Comparison of ENCODE assay signal across 8 cellular contexts in the genomic region with DNA sequence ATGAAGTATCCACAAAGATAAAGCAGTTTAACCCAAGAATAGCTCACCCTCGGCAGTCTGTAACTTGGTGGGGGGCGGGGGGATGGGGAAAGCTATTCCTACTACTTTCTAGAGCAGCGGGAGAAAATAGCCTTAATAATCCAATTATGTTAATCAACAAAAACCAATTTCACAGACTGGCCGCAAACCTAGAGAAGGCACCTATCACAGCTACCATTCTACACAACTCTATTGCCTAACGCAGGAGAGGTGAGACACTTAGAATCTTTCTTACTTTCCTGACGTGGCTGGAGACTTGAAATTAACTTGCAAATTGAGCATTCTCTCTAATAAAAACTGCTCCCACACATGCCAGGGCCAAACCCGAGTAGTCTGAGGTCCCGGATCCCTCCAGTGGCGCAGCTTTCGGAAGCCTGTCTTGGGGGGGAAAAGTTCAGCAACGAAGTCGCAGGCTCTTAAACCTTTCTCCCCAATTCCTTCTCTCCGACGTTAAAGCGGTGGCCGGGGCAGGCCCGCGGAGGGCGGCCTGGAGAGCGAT. TPM values are rescaled to one million over a fixed set of nuclear protein-coding genes. Genes with fewer than 3 reads are reported as not detected.
DNase-seq lines count a peak whose midpoint lies in the region; ATAC-seq, FAIRE-seq and TF ChIP-seq lines count a peak whose summit lies in the region.

No MANE protein-coding gene starts in this region.

- peak overlapping the region; percentile 96 for H3K9ac ChIP-seq in GM12878 (ENCODE audit: control insufficient read depth, insufficient read depth, low read length)

- no peak for TF ChIP-seq RAD21 in GM12878 (IDR thresholded peaks at IDR 0.05; ENCODE audit: insufficient read depth, low read depth, low read length)

- under 1% methylated on average over 20 of the region's 20 CpGs for WGBS in GM12878 (ENCODE audit: insufficient coverage, insufficient replicate concordance, low lambda C conversion rate, missing lambda C conversion rate)
- 2 to 3% methylated on average over 18 to 20 of the region's 20 CpGs for WGBS in lung, 2 donors

- no peaks in the 10 kb centered on the region for H4K20me1 ChIP-seq in GM12878 (ENCODE audit: control insufficient read depth, insufficient read depth)

- H3K27me3 ChIP-seq in HL-60 (ENCODE audit: insufficient read depth, poor library complexity, severe bottlenecking) (no peaks in the 10 kb centered on the region), GM12878 (replicated peaks in 1 of 2; ENCODE audit: control insufficient read depth in 2 of 2, insufficient read depth in 2 of 2, low read length in 1 of 2) (no peaks in the 10 kb centered on the region), lung (ENCODE audit: control insufficient read depth, insufficient read depth) (no peaks in the 10 kb centered on the region), vagina (no peaks in the 10 kb centered on the region)

- peaks cover 38% of the 10 kb centered on the region for H3K79me2 ChIP-seq in GM12878 (ENCODE audit: control insufficient read depth, insufficient read depth, low read length)

- intact Hi-C loops in GM12878 (cut with micrococcal nuclease; ENCODE audit: unreplicated experiment) (no loop called here), vagina (cut with DNase I) (no loop called here)

- ATAC-seq in GM12878 (peak; percentile 16), lung (ENCODE audit: insufficient read depth, low FRiP score) (peak; percentile 1), GM21390 (IDR thresholded peaks at IDR 0.05; ENCODE audit: unreplicated experiment) (no peak)

- BruUV-seq in GM12878 (replicated peaks; lab: Mats Ljungman, UMichigan) = TSS peak; percentile 42

- in situ Hi-C loops in GM12878 (cut with MboI) = no loop called here

- peak overlapping the region; percentile 85 for H3K4me2 ChIP-seq in GM12878 (ENCODE audit: control insufficient read depth, insufficient read depth)

- no peak for FAIRE-seq in GM12878 (lab: Jason Lieb, UNC)

- TF ChIP-seq EP300 in GM12878 (IDR thresholded peaks at IDR 0.05; ENCODE audit: borderline replicate concordance in 1 of 2, control insufficient read depth in 1 of 2, low read depth in 2 of 2, low read length in 2 of 2) = no peak

- POLR2A ChIA-PET in GM12878 (lab: Charles Lee) = interaction anchor here (0.5 to 2.6 kb wide), 7 partner anchors 32 to 360 kb away, joined by 3 to 12 read pairs (median 4); partner anchors contain the start of genes SGSM2 and TSR1

- CTCF ChIA-PET in GM12878 (lab: Yijun Ruan, JAX) = interaction anchor here (0.7 to 1.4 kb wide), 8 partner anchors 33 to 634 kb away, joined by 3 to 7 read pairs (median 3); partner anchors contain the start of gene TSR1

- TF ChIP-seq POLR2A in GM12878 (IDR thresholded peaks at IDR 0.05; ENCODE audit: low read depth, low read length) (no peak), vagina (IDR thresholded peaks at IDR 0.05) (no peak)

- peak overlapping the region; percentile 88 for H2AFZ ChIP-seq in GM12878 (ENCODE audit: control insufficient read depth, low read depth, low read length)

- H3K36me3 ChIP-seq in GM12878 (ENCODE audit: control insufficient read depth in 2 of 2, insufficient read depth in 2 of 2, low read length in 1 of 2) = peaks cover 1 to 9% of the 10 kb centered on the region in 2 experiments
- H3K36me3 ChIP-seq in lung (ENCODE audit: control insufficient read depth in 2 of 2, insufficient read depth in 2 of 2, low read length in 2 of 2) = peaks cover 2 to 7% of the 10 kb centered on the region in 2 donors
- H3K36me3 ChIP-seq in vagina = peaks cover 0 to 22% of the 10 kb centered on the region in 2 donors

- RAD21 ChIA-PET in GM12878 (lab: Charles Lee; ENCODE audit: unreplicated experiment) = interaction anchor here (0.6 to 2.2 kb wide), 6 partner anchors 13 to 212 kb away, joined by 3 to 11 read pairs (median 3); partner anchors contain the start of genes SGSM2 and TSR1

- no peak for TF ChIP-seq CTCF in HL-60 (IDR thresholded peaks at IDR 0.05; ENCODE audit: insufficient read depth, low read length)
- no peak for TF ChIP-seq CTCF in GM12878 (IDR thresholded peaks at IDR 0.05 in 2 of 3, conservative IDR thresholded peaks at IDR 0.05 in 1 of 3; ENCODE audit: control insufficient read depth in 2 of 3, extremely low read depth in 1 of 3, insufficient read depth in 1 of 3, low read depth in 3 of 3, low read length in 3 of 3)
- no peak for TF ChIP-seq CTCF in lung (IDR thresholded peaks at IDR 0.05; ENCODE audit: control extremely low read depth, extremely low read depth)
- TF ChIP-seq CTCF in vagina (IDR thresholded peaks at IDR 0.05) = no peak

- peak overlapping the region; percentile 83 for H3K27ac ChIP-seq in HL-60 (replicated peaks)
- H3K27ac ChIP-seq in GM12878 (ENCODE audit: control insufficient read depth, insufficient read depth) = peak overlapping the region; percentile 89
- H3K27ac ChIP-seq in lung (ENCODE audit: low read depth in 1 of 2, low read length in 1 of 2) = peak overlapping the region; percentile 88 to 91
- peak overlapping the region; percentile 80 for H3K27ac ChIP-seq in vagina

- H3K4me3 ChIP-seq in HL-60 (replicated peaks; ENCODE audit: insufficient read depth, low read length) (peak overlapping the region; percentile 79), GM12878 (peak overlapping the region; percentile 96), lung (peak overlapping the region; percentile 71), vagina (peak overlapping the region; percentile 79 to 88)

- SMC1A ChIA-PET in GM12878 (lab: Charles Lee; ENCODE audit: uncharacterized antibody, unreplicated experiment) = interaction anchor here (0.9 to 2.0 kb wide), 6 partner anchors 17 to 113 kb away, joined by 3 to 6 read pairs (median 4); partner anchors contain the start of gene TSR1

- H3K9me3 ChIP-seq in GM12878 (replicated peaks; ENCODE audit: control insufficient read depth, insufficient read depth, low read length) = no peaks in the 10 kb centered on the region; the same call in 2 of the 3 replicates
- H3K9me3 ChIP-seq in lung (ENCODE audit: control insufficient read depth in 2 of 2, insufficient read depth in 1 of 2, low read length in 1 of 2) = no peaks in the 10 kb centered on the region
- no peaks in the 10 kb centered on the region for H3K9me3 ChIP-seq in vagina

- no peaks in the 10 kb centered on the region for H3K4me1 ChIP-seq in GM12878 (ENCODE audit: control insufficient read depth, insufficient read depth, low read length)
- H3K4me1 ChIP-seq in lung (ENCODE audit: control insufficient read depth in 2 of 2, insufficient read depth in 2 of 2, low read length in 2 of 2) = peaks cover 3 to 8% of the 10 kb centered on the region in 2 donors
- peaks cover 39% of the 10 kb centered on the region for H3K4me1 ChIP-seq in vagina

- DNase-seq in NCI-H146 (lab: John Stamatoyannopoulos, UW) = peak; percentile 17
- DNase-seq in NCI-H146 treated with DMSO at 0.1 percent for 48 hours (lab: John Stamatoyannopoulos, UW; ENCODE audit: unreplicated experiment) = no peak
- DNase-seq in HL-60 (ENCODE audit: low read depth in 1 of 2, low spot score in 1 of 2) = no peak
- no peak for DNase-seq in GM12878 (ENCODE audit: low read depth, low spot score)
- DNase-seq in lung (ENCODE audit: low spot score) = no peak
- no peak for DNase-seq in vagina (ENCODE audit: extremely low spot score in 2 of 2)
- DNase-seq in COLO668 (lab: John Stamatoyannopoulos, UW; ENCODE audit: unreplicated experiment) = no peak

RNA-seq across cellular contexts. Expression of gene SMG6, which starts 0.8 kb away (rescaled TPM):
- 87.7 and 93.3 TPM in 2 replicates for total RNA-seq in GM12878 (2013; cell fraction: nucleolus; rRNA removed)
- total RNA-seq in GM12878 (2014; rRNA removed) (16.4 and 16.7 TPM in 2 replicates), GM12878 (2014; rRNA removed; fragmentation: Illumina TruSeq; extraction: Trizol) (9.3 and 11.7 TPM in 2 replicates), GM12878 (2021) (28.7 and 30.3 TPM in 2 replicates), lung (10 to 100 TPM; 36.2 to 45.1 TPM), vagina (46.2 TPM)
- 19.8 TPM for polyA plus RNA-seq in GM12878 (2011; ENCODE audit: low read depth)
- polyA plus RNA-seq in GM12878 (2011; rRNA removed) (20.1 and 27.2 TPM in 2 replicates), GM12878 (2014; fragmentation: Illumina TruSeq; extraction: Trizol) (16.2 and 21.4 TPM in 2 replicates), GM12878 (2014; fragmentation: Nextera tagmentation; extraction: Ambion mirVana) (under 1 TPM; 0.58 to 0.64 TPM), GM12878 (2014; rRNA removed) (11.2 and 12.9 TPM in 2 replicates), GM12878 (2016; fragmentation: Nextera tagmentation; extraction: Ambion mirVana) (10 to 100 TPM; 15.4 to 16.0 TPM), lung (10 to 100 TPM; 17.6 to 21.6 TPM)
- polyA plus RNA-seq in GM12878 (2011; cell fraction: cytosol; rRNA removed) = 43.8 and 72.2 TPM in 2 replicates
- 67.9 and 71.8 TPM in 2 replicates for polyA plus RNA-seq in GM12878 (2011; cell fraction: nucleus; rRNA removed)
- 17.5 and 19.5 TPM in 2 replicates for polyA plus RNA-seq in GM12878 (2012)
- polyA minus RNA-seq in GM12878 (2011; rRNA and poly(A)+ RNA removed) = 42.9 and 101 TPM in 2 replicates
- polyA minus RNA-seq in GM12878 (2011; cell fraction: cytosol; rRNA and poly(A)+ RNA removed) = 19.6 and 23.3 TPM in 2 replicates
- 45.8 and 69.4 TPM in 2 replicates for polyA minus RNA-seq in GM12878 (2011; cell fraction: nucleus; rRNA and poly(A)+ RNA removed)

RNA-seq across cellular contexts. Expression of gene SRR, which starts 0.9 kb away (rescaled TPM):
- 2.7 and 7.6 TPM in 2 replicates for total RNA-seq in GM12878 (2013; cell fraction: nucleolus; rRNA removed)
- total RNA-seq in GM12878 (2014; rRNA removed) (16.1 and 23.7 TPM in 2 replicates), GM12878 (2014; rRNA removed; fragmentation: Illumina TruSeq; extraction: Trizol) (12.4 and 13.5 TPM in 2 replicates), GM12878 (2021) (19.3 and 20.7 TPM in 2 replicates), lung (10 to 100 TPM in 1 of 2 donors, 1 to 10 TPM in 1; 8.1 to 17.3 TPM), vagina (13.5 TPM)
- 14.1 TPM for polyA plus RNA-seq in GM12878 (2011; ENCODE audit: low read depth)
- polyA plus RNA-seq in GM12878 (2011; rRNA removed) (11.7 TPM in 2 replicates), GM12878 (2014; fragmentation: Illumina TruSeq; extraction: Trizol) (14.9 and 18.5 TPM in 2 replicates), GM12878 (2014; fragmentation: Nextera tagmentation; extraction: Ambion mirVana) (10 to 100 TPM; 21.1 to 33.9 TPM), GM12878 (2014; rRNA removed) (15.2 and 17.5 TPM in 2 replicates), GM12878 (2016; fragmentation: Nextera tagmentation; extraction: Ambion mirVana) (10 to 100 TPM; 25.8 to 30.5 TPM), lung (1 to 10 TPM; 5.0 to 7.5 TPM)
- polyA plus RNA-seq in GM12878 (2011; cell fraction: cytosol; rRNA removed) = 4.6 and 8.8 TPM in 2 replicates
- 3.0 and 3.1 TPM in 2 replicates for polyA plus RNA-seq in GM12878 (2011; cell fraction: nucleus; rRNA removed)
- 8.0 and 13.7 TPM in 2 replicates for polyA plus RNA-seq in GM12878 (2012)
- 5.8 and 11.1 TPM in 2 replicates for polyA minus RNA-seq in GM12878 (2011; rRNA and poly(A)+ RNA removed)
- 2.8 and 7.9 TPM in 2 replicates for polyA minus RNA-seq in GM12878 (2011; cell fraction: cytosol; rRNA and poly(A)+ RNA removed)
- polyA minus RNA-seq in GM12878 (2011; cell fraction: nucleus; rRNA and poly(A)+ RNA removed) = 0.67 and 2.8 TPM in 2 replicates

RNA-seq across cellular contexts. Expression of gene TSR1, which starts 33.4 kb away (rescaled TPM):
- 85.7 and 95.6 TPM in 2 replicates for total RNA-seq in GM12878 (2013; cell fraction: nucleolus; rRNA removed)
- total RNA-seq in GM12878 (2014; rRNA removed) (54.1 and 56.1 TPM in 2 replicates), GM12878 (2014; rRNA removed; fragmentation: Illumina TruSeq; extraction: Trizol) (40.3 and 43.8 TPM in 2 replicates), GM12878 (2021) (45.5 and 50.0 TPM in 2 replicates), lung (10 to 100 TPM; 19.1 to 24.1 TPM), vagina (17.7 TPM)
- polyA plus RNA-seq in GM12878 (2011; ENCODE audit: low read depth) = 28.5 TPM
- polyA plus RNA-seq in GM12878 (2011; rRNA removed) (9.6 and 17.0 TPM in 2 replicates), GM12878 (2014; fragmentation: Illumina TruSeq; extraction: Trizol) (51.0 and 56.5 TPM in 2 replicates), GM12878 (2014; fragmentation: Nextera tagmentation; extraction: Ambion mirVana) (10 to 100 TPM; 14.7 to 21.9 TPM), GM12878 (2014; rRNA removed) (35.5 and 41.6 TPM in 2 replicates), GM12878 (2016; fragmentation: Nextera tagmentation; extraction: Ambion mirVana) (100 to 1,000 TPM in 1 of 2 experiments, 10 to 100 TPM in 1; 98.5 to 100 TPM), lung (10 to 100 TPM; 11.8 to 19.7 TPM)
- polyA plus RNA-seq in GM12878 (2011; cell fraction: cytosol; rRNA removed) = 18.1 and 18.7 TPM in 2 replicates
- 28.0 and 37.2 TPM in 2 replicates for polyA plus RNA-seq in GM12878 (2011; cell fraction: nucleus; rRNA removed)
- 31.6 and 36.2 TPM in 2 replicates for polyA plus RNA-seq in GM12878 (2012)
- polyA minus RNA-seq in GM12878 (2011; rRNA and poly(A)+ RNA removed) = 18.0 and 22.7 TPM in 2 replicates
- polyA minus RNA-seq in GM12878 (2011; cell fraction: cytosol; rRNA and poly(A)+ RNA removed) = 11.0 and 26.6 TPM in 2 replicates
- polyA minus RNA-seq in GM12878 (2011; cell fraction: nucleus; rRNA and poly(A)+ RNA removed) = 32.3 and 51.6 TPM in 2 replicates

RNA-seq across cellular contexts. Expression of gene SGSM2, which starts 34.5 kb away (rescaled TPM):
- 150 and 163 TPM in 2 replicates for total RNA-seq in GM12878 (2013; cell fraction: nucleolus; rRNA removed)
- total RNA-seq in GM12878 (2014; rRNA removed) (19.8 and 25.3 TPM in 2 replicates), GM12878 (2014; rRNA removed; fragmentation: Illumina TruSeq; extraction: Trizol) (13.5 and 14.9 TPM in 2 replicates), GM12878 (2021) (32.0 and 37.3 TPM in 2 replicates), lung (10 to 100 TPM; 47.8 to 57.1 TPM), vagina (60.2 TPM)
- 30.9 TPM for polyA plus RNA-seq in GM12878 (2011; ENCODE audit: low read depth)
- polyA plus RNA-seq in GM12878 (2011; rRNA removed) (18.1 and 27.9 TPM in 2 replicates), GM12878 (2014; fragmentation: Illumina TruSeq; extraction: Trizol) (8.8 and 20.8 TPM in 2 replicates), GM12878 (2014; fragmentation: Nextera tagmentation; extraction: Ambion mirVana) (1 to 10 TPM in 1 of 2 experiments, under 1 TPM in 1; 0.50 to 1.6 TPM), GM12878 (2014; rRNA removed) (50.9 and 59.0 TPM in 2 replicates), GM12878 (2016; fragmentation: Nextera tagmentation; extraction: Ambion mirVana) (10 to 100 TPM in 1 of 2 experiments, 1 to 10 TPM in 1; 7.2 to 16.1 TPM), lung (10 to 100 TPM; 33.1 to 60.8 TPM)
- polyA plus RNA-seq in GM12878 (2011; cell fraction: cytosol; rRNA removed) = 42.1 and 52.0 TPM in 2 replicates
- 296 and 299 TPM in 2 replicates for polyA plus RNA-seq in GM12878 (2011; cell fraction: nucleus; rRNA removed)
- 47.6 and 54.4 TPM in 2 replicates for polyA plus RNA-seq in GM12878 (2012)
- polyA minus RNA-seq in GM12878 (2011; rRNA and poly(A)+ RNA removed) = 16.1 and 26.5 TPM in 2 replicates
- polyA minus RNA-seq in GM12878 (2011; cell fraction: cytosol; rRNA and poly(A)+ RNA removed) = 7.8 and 10.8 TPM in 2 replicates
- 28.8 and 32.2 TPM in 2 replicates for polyA minus RNA-seq in GM12878 (2011; cell fraction: nucleus; rRNA and poly(A)+ RNA removed)
